Comparison of ENCODE assay signal across 1 cellular context in the genomic region with DNA sequence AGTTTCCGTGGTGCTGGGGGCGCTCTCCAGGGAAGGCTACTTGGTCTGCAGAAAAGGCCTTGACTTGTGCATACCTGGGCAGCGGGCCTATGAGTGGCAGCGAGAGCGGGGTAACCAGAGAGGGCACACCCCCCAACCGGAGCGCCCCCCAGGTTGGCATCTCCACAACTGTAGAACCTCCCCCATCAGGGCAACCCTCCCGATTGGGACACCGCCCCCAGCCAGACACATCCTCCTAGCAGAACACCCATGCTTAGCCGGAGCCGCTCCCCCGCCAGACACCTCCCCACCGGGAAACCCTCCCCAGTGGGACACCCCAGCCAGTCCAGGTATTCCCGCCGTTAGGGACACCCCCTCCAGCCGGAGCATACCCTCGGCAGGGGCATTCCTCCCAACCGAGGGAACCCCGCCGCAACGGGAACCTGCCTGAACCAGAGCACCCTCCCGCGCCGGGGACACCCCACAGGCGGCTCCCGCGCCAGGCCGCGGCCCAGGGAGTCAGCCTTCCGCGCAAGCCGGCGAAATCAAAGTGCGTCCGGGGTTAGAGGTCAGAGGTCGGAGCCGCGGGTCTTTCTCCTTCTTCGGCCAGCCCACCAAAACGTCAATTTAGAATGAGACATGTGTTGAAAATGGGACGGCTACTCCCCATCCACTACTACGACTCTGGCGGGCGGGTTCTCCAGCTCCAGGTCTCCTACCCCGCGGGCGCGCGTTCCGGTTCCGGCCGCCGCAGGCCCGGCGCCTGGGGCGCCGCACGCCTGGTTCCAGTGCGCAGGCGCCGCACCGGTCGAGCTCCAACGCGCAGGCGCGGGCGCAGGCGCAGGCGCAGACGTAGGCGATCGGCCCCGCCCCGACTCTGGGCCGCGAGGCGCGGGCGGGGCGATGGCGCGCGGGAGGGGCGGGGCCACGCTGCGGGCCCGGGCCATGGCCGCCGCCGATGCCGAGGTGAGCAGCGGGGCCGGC.
TF ChIP-seq lines count a peak whose summit lies in the region.

EHMT1 (plus strand) TSS at position 901 of the 963 bp plus-strand sequence; CDS start at position 925, 24 bp downstream.

TF ChIP-seq in K562, 482 proteins besides CTCF, POLR2A, EP300 and RAD21 (continued from another document and continues in another):
- TF ChIP-seq FIP1L1 (IDR thresholded peaks at IDR 0.05; ENCODE audit: low read depth, low read length, poor library complexity, severe bottlenecking), result peak; percentile 62
- no peak for TF ChIP-seq ARID1B (IDR thresholded peaks at IDR 0.05)
- no peak for TF ChIP-seq SNRNP70 (optimal IDR thresholded peaks at IDR 0.05; ENCODE audit: low read depth, low read length)
- no peak for TF ChIP-seq TFAM (CRISPR knock-in tag; conservative IDR thresholded peaks at IDR 0.05)
- TF ChIP-seq, protein P1, sequence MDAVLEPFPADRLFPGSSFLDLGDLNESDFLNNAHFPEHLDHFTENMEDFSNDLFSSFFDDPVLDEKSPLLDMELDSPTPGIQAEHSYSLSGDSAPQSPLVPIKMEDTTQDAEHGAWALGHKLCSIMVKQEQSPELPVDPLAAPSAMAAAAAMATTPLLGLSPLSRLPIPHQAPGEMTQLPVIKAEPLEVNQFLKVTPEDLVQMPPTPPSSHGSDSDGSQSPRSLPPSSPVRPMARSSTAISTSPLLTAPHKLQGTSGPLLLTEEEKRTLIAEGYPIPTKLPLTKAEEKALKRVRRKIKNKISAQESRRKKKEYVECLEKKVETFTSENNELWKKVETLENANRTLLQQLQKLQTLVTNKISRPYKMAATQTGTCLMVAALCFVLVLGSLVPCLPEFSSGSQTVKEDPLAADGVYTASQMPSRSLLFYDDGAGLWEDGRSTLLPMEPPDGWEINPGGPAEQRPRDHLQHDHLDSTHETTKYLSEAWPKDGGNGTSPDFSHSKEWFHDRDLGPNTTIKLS (IDR thresholded peaks at IDR 0.05; ENCODE audit: borderline replicate concordance, low read depth), result peak; percentile 89
- TF ChIP-seq SMARCA5 (IDR thresholded peaks at IDR 0.05), result no peak
- no peak for TF ChIP-seq ZNF75A (CRISPR knock-in tag; IDR thresholded peaks at IDR 0.05)
- no peak for TF ChIP-seq SNIP1 (IDR thresholded peaks at IDR 0.05; ENCODE audit: low read depth)
- peak; percentile 63 for TF ChIP-seq HMGN3 (IDR thresholded peaks at IDR 0.05; ENCODE audit: borderline replicate concordance, extremely low read depth, insufficient read length, low read depth, low read length)
- no peak for TF ChIP-seq BRD4 (IDR thresholded peaks at IDR 0.05)
- TF ChIP-seq DLX4 (CRISPR knock-in tag; IDR thresholded peaks at IDR 0.05), result no peak
- no peak for TF ChIP-seq GABPB2 (CRISPR knock-in tag; conservative IDR thresholded peaks at IDR 0.05)
- TF ChIP-seq, protein P2, sequence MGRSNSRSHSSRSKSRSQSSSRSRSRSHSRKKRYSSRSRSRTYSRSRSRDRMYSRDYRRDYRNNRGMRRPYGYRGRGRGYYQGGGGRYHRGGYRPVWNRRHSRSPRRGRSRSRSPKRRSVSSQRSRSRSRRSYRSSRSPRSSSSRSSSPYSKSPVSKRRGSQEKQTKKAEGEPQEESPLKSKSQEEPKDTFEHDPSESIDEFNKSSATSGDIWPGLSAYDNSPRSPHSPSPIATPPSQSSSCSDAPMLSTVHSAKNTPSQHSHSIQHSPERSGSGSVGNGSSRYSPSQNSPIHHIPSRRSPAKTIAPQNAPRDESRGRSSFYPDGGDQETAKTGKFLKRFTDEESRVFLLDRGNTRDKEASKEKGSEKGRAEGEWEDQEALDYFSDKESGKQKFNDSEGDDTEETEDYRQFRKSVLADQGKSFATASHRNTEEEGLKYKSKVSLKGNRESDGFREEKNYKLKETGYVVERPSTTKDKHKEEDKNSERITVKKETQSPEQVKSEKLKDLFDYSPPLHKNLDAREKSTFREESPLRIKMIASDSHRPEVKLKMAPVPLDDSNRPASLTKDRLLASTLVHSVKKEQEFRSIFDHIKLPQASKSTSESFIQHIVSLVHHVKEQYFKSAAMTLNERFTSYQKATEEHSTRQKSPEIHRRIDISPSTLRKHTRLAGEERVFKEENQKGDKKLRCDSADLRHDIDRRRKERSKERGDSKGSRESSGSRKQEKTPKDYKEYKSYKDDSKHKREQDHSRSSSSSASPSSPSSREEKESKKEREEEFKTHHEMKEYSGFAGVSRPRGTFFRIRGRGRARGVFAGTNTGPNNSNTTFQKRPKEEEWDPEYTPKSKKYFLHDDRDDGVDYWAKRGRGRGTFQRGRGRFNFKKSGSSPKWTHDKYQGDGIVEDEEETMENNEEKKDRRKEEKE (IDR thresholded peaks at IDR 0.05; ENCODE audit: borderline replicate concordance in 1 of 2, control insufficient read depth in 1 of 2, low read depth in 2 of 2, low read length in 1 of 2), result no peak
- no peak; the same call in 1 of the 2 replicates for TF ChIP-seq ZBTB49 (CRISPR knock-in tag; IDR thresholded peaks at IDR 0.05; ENCODE audit: borderline replicate concordance)
- TF ChIP-seq PHF8 (IDR thresholded peaks at IDR 0.05; ENCODE audit: borderline replicate concordance, low read length), result peak; percentile 93; the same call in 1 of the 2 replicates
- TF ChIP-seq NCOA1 (IDR thresholded peaks at IDR 0.05; ENCODE audit: low read depth), result no peak; the same call in 1 of the 2 replicates
- no peak for TF ChIP-seq GTF2A2 (tag; IDR thresholded peaks at IDR 0.05)
- no peak for TF ChIP-seq ZNF197 (CRISPR knock-in tag; IDR thresholded peaks at IDR 0.05; ENCODE audit: low read depth)
- TF ChIP-seq, protein P3, sequence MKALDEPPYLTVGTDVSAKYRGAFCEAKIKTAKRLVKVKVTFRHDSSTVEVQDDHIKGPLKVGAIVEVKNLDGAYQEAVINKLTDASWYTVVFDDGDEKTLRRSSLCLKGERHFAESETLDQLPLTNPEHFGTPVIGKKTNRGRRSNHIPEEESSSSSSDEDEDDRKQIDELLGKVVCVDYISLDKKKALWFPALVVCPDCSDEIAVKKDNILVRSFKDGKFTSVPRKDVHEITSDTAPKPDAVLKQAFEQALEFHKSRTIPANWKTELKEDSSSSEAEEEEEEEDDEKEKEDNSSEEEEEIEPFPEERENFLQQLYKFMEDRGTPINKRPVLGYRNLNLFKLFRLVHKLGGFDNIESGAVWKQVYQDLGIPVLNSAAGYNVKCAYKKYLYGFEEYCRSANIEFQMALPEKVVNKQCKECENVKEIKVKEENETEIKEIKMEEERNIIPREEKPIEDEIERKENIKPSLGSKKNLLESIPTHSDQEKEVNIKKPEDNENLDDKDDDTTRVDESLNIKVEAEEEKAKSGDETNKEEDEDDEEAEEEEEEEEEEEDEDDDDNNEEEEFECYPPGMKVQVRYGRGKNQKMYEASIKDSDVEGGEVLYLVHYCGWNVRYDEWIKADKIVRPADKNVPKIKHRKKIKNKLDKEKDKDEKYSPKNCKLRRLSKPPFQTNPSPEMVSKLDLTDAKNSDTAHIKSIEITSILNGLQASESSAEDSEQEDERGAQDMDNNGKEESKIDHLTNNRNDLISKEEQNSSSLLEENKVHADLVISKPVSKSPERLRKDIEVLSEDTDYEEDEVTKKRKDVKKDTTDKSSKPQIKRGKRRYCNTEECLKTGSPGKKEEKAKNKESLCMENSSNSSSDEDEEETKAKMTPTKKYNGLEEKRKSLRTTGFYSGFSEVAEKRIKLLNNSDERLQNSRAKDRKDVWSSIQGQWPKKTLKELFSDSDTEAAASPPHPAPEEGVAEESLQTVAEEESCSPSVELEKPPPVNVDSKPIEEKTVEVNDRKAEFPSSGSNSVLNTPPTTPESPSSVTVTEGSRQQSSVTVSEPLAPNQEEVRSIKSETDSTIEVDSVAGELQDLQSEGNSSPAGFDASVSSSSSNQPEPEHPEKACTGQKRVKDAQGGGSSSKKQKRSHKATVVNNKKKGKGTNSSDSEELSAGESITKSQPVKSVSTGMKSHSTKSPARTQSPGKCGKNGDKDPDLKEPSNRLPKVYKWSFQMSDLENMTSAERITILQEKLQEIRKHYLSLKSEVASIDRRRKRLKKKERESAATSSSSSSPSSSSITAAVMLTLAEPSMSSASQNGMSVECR (CRISPR knock-in tag; IDR thresholded peaks at IDR 0.05), result peak; percentile 72; the same call in 1 of the 2 replicates
- TF ChIP-seq NBN (IDR thresholded peaks at IDR 0.05; ENCODE audit: low read depth), result peak; percentile 77
- TF ChIP-seq CHD1 (IDR thresholded peaks at IDR 0.05; ENCODE audit: low read length), result no peak
- no peak for TF ChIP-seq E2F4 (CRISPR knock-in tag; IDR thresholded peaks at IDR 0.05; ENCODE audit: low read depth)
- peak; percentile 79 for TF ChIP-seq MYC (IDR thresholded peaks at IDR 0.05; ENCODE audit: low read depth, low read length)
- TF ChIP-seq MYC (CRISPR knock-in tag; IDR thresholded peaks at IDR 0.05; ENCODE audit: borderline replicate concordance, low read depth), result peak; percentile 89
- peak; percentile 97 for TF ChIP-seq GABPA (tag; conservative IDR thresholded peaks at IDR 0.05; ENCODE audit: low read depth)
- TF ChIP-seq TCF15 (CRISPR knock-in tag; IDR thresholded peaks at IDR 0.05), result no peak
- peak; percentile 95 for TF ChIP-seq PHF20 (IDR thresholded peaks at IDR 0.05; ENCODE audit: partially characterized antibody)
- TF ChIP-seq, protein P4, sequence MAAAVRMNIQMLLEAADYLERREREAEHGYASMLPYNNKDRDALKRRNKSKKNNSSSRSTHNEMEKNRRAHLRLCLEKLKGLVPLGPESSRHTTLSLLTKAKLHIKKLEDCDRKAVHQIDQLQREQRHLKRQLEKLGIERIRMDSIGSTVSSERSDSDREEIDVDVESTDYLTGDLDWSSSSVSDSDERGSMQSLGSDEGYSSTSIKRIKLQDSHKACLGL (CRISPR knock-in tag; IDR thresholded peaks at IDR 0.05; ENCODE audit: borderline replicate concordance, poor library complexity, severe bottlenecking), result peak; percentile 57
- no peak for TF ChIP-seq KDM2B (CRISPR knock-in tag; IDR thresholded peaks at IDR 0.05)
- TF ChIP-seq PTRF (tag; IDR thresholded peaks at IDR 0.05), result no peak
- no peak for TF ChIP-seq HMGXB4 (CRISPR knock-in tag; IDR thresholded peaks at IDR 0.05)
- TF ChIP-seq PURB (CRISPR knock-in tag; IDR thresholded peaks at IDR 0.05; ENCODE audit: low read depth), result no peak
- TF ChIP-seq ARID3A (IDR thresholded peaks at IDR 0.05; ENCODE audit: borderline replicate concordance, low read depth, low read length), result no peak
- TF ChIP-seq ZSCAN32 (CRISPR knock-in tag; IDR thresholded peaks at IDR 0.05), result peak; percentile 55; the same call in 1 of the 2 replicates
